ENCODE assay signal across 8 cellular contexts in the genomic region with DNA sequence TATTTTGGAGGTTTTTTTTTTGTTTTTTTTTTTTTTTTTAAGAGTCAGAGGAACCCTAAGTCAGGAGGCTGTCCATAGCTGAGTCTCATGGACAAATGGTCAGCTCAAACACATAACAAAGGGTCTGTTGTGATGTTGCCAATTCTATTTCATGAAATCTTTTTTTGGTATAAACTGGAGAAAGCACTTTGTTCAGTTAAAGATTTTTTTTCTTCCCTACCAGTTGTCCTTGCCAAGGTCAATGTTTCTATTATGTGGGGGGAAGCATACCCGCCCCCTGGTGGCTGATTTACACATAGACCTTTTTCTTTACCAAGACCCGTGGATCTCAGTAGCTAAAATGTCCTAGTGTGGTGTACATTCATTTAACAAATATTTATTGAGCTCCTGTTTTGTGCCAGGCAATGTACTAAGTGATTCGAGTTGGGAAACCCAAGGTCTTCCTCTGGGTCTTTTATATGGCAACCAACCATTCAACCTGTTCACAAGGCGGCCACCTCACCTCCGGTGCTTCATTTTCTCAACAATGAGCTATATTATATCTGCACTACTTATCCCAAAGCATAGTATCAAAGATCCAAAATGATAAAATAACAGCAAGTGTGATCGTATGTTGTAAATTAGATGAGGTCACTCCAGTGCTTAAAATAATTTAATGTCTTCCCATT.
A peak's percentile ranks its signal among the peaks of the same experiment; 100 is the strongest.
DNase-seq lines count a peak whose midpoint lies in the region; ATAC-seq lines count a peak whose summit lies in the region.

No MANE protein-coding gene starts in this region.

- no peaks in the 10 kb centered on the region for H3K9me3 Mint-ChIP-seq in activated naive CD4-positive, alpha-beta T cell treated with anti-CD3 and anti-CD28 coated beads, Interleukin-2, amount 10 ng/mL, durations not matched to agents 7 days and 5 days

- no peak overlapping the region for H3K4me3 Mint-ChIP-seq in activated naive CD4-positive, alpha-beta T cell treated with anti-CD3 and anti-CD28 coated beads, Interleukin-2, amount 10 ng/mL, durations not matched to agents 7 days and 5 days

- ATAC-seq in GM21619 (IDR thresholded peaks at IDR 0.05; ENCODE audit: unreplicated experiment) (peak; percentile 73), HG02642 (IDR thresholded peaks at IDR 0.05; ENCODE audit: poor library complexity, unreplicated experiment) (no peak)

- DNase-seq in activated CD4-positive, alpha-beta T cell treated with anti-CD3 and anti-CD28 coated beads for 24 hours (ENCODE audit: low read depth in 2 of 2) = peak; percentile 3 to 13
- no peak for DNase-seq in activated CD4-positive, alpha-beta T cell treated with anti-CD3 and anti-CD28 coated beads, Interleukin-2, amount 50 U/mL, for 1 hour
- DNase-seq in NCI-H2171 (lab: John Stamatoyannopoulos, UW) (peak; percentile 44), hippocampal formation (lab: John Stamatoyannopoulos, UW) (peak; percentile 12 to 38)
- DNase-seq in activated naive CD4-positive, alpha-beta T cell treated with anti-CD3 and anti-CD28 coated beads, Interleukin-2, amount 10 ng/mL, durations not matched to agents 7 days and 5 days = peak; percentile 27
- DNase-seq in stimulated activated CD4-positive, alpha-beta T cell treated with anti-CD3 and anti-CD28 coated beads, Interleukin-2, amount 100 ng/mL, for 48 hours = peak; percentile 6 to 31

- no peak overlapping the region for H3K27ac Mint-ChIP-seq in activated naive CD4-positive, alpha-beta T cell treated with anti-CD3 and anti-CD28 coated beads, Interleukin-2, amount 10 ng/mL, durations not matched to agents 7 days and 5 days

- CTCF ChIA-PET in activated naive CD4-positive, alpha-beta T cell treated with anti-CD3 and anti-CD28 coated beads, Interleukin-2, amount 10 ng/mL, durations not matched to agents 7 days and 5 days (lab: Charles Lee) = interaction anchor here (0.7 to 1.8 kb wide), 5 partner anchors 10 to 533 kb away, joined by 3 to 9 read pairs (median 5); no protein-coding TSS in a partner anchor

- H3K27me3 Mint-ChIP-seq in activated naive CD4-positive, alpha-beta T cell treated with anti-CD3 and anti-CD28 coated beads, Interleukin-2, amount 10 ng/mL, durations not matched to agents 7 days and 5 days = no peaks in the 10 kb centered on the region

- H3K36me3 Mint-ChIP-seq in activated naive CD4-positive, alpha-beta T cell treated with anti-CD3 and anti-CD28 coated beads, Interleukin-2, amount 10 ng/mL, durations not matched to agents 7 days and 5 days = no peaks in the 10 kb centered on the region

- H3K4me1 Mint-ChIP-seq in activated naive CD4-positive, alpha-beta T cell treated with anti-CD3 and anti-CD28 coated beads, Interleukin-2, amount 10 ng/mL, durations not matched to agents 7 days and 5 days = no peaks in the 10 kb centered on the region
